In genomic region chr17:53707546-53707945, GRCh38 we compare ENCODE assay signal across 18 cellular contexts.
"Had no signal": no experiment of that assay in that cellular context is flagged by ENCODE, and none has a peak within 500 bp of the region (broad histone marks: within the 10 kb centered on the region; RNA-seq: fewer than 3 reads in every experiment).

No MANE protein-coding gene starts in this region.

- H3K9me3 ChIP-seq: ovary, suprapubic skin, thoracic aorta, tibial artery, upper lobe of right lung had no signal

- ATAC-seq: natural killer cell; right cardiac atrium; sciatic nerve; stimulated activated effector memory CD8-positive, alpha-beta T cell treated with anti-CD3 and anti-CD28 coated beads, Interleukin-12 subunit alpha, Interleukin-12 subunit beta, amount 100 ng/mL, for 72 hours; upper lobe of right lung had no signal

- H3K4me1 ChIP-seq: left ventricle myocardium inferior, spleen, suprapubic skin, upper lobe of right lung had no signal

- H3K27ac ChIP-seq: left ventricle myocardium inferior, ovary, spleen, suprapubic skin, thoracic aorta, tibial artery, upper lobe of right lung had no signal

- H3K4me3 ChIP-seq: left ventricle myocardium inferior, lung, ovary, spleen, suprapubic skin, thoracic aorta, tibial artery, upper lobe of right lung had no signal

- H3K36me3 ChIP-seq: left ventricle myocardium inferior, ovary, spleen, suprapubic skin, thoracic aorta, tibial artery, upper lobe of right lung had no signal

- DNase-seq: islet precursor cell; left ventricle myocardium inferior; naive B cell; natural killer cell; ovary; right cardiac atrium; small intestine; spleen; stimulated activated CD4-positive, alpha-beta T cell treated with anti-CD3 and anti-CD28 coated beads, Interleukin-4, amount 100 ng/mL, for 24 hours; stimulated activated naive CD4-positive, alpha-beta T cell; tibial artery; trophoblast cell; upper lobe of right lung had no signal

- H3K27me3 ChIP-seq: ovary, spleen, suprapubic skin, tibial artery, upper lobe of right lung had no signal
